Comparison of ENCODE assay signal across 15 cellular contexts in the genomic region with DNA sequence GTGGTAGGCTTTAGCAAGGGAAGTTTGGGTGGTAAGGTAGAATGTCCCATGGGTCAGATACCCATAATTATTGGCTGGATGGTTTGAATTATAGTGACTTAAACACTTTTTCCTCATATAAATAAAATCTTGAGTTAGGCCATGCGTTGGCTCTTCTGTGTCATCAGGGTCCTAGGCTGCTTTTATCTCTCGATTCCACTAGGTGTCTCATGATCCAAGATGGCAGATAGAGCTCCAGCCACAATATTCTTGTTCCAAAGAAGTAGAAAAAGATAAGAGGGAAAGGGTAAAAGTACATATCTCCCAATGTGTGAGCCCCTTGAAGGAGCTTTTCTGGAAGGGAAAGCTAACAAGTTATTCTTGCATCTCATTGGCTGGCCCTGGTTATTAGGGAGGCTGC.
"Had no signal": no experiment of that assay in that cellular context is flagged by ENCODE, and none has a peak within 500 bp of the region (broad histone marks: within the 10 kb centered on the region; RNA-seq: fewer than 3 reads in every experiment).

No MANE protein-coding gene starts in this region.

- H3K27me3 Mint-ChIP-seq: activated naive CD8-positive, alpha-beta T cell treated with anti-CD3 and anti-CD28 coated beads, Interleukin-2, amount 50 U/mL, for 24 hours; effector memory CD8-positive, alpha-beta T cell; stimulated activated naive CD8-positive, alpha-beta T cell treated with anti-CD3 and anti-CD28 coated beads, Interleukin-15, amount 100 ng/mL, for 72 hours had no signal

- H3K36me3 ChIP-seq: neural progenitor cell, pancreas, sigmoid colon had no signal

- H3K4me2 ChIP-seq: neural progenitor cell had no signal

- H3K4me1 ChIP-seq: neural progenitor cell had no signal

- H2AFZ ChIP-seq: neural progenitor cell had no signal

- ATAC-seq: activated naive CD8-positive, alpha-beta T cell treated with anti-CD3 and anti-CD28 coated beads, Interleukin-2, amount 50 U/mL, for 24 hours; effector memory CD8-positive, alpha-beta T cell; left colon; pancreas; stimulated activated naive CD8-positive, alpha-beta T cell treated with anti-CD3 and anti-CD28 coated beads, Interleukin-15, amount 100 ng/mL, for 72 hours had no signal

- H3K4me3 ChIP-seq: neural progenitor cell, pancreas, sigmoid colon, spleen, upper lobe of left lung had no signal

- DNase-seq: activated CD4-positive, CD25-positive, alpha-beta regulatory T cell treated with anti-CD3 and anti-CD28 coated beads, Interleukin-2, amount 50 U/mL, for 72 hours; activated naive CD8-positive, alpha-beta T cell treated with anti-CD3 and anti-CD28 coated beads, Interleukin-2, amount 50 U/mL, for 24 hours; aorta; dermis blood vessel endothelial cell; effector memory CD8-positive, alpha-beta T cell; erythroblast; left colon; pancreas; sigmoid colon; spleen; stimulated activated naive CD8-positive, alpha-beta T cell treated with anti-CD3 and anti-CD28 coated beads, Interleukin-15, amount 100 ng/mL, for 72 hours; upper lobe of left lung had no signal

- H3K27ac ChIP-seq: neural progenitor cell, pancreas, spleen had no signal

- H3K4me1 Mint-ChIP-seq: stimulated activated naive CD8-positive, alpha-beta T cell treated with anti-CD3 and anti-CD28 coated beads, Interleukin-15, amount 100 ng/mL, for 72 hours had no signal

- H3K4me3 Mint-ChIP-seq: activated naive CD4-positive, alpha-beta T cell treated with anti-CD3 and anti-CD28 coated beads for 36 hours; activated naive CD8-positive, alpha-beta T cell treated with anti-CD3 and anti-CD28 coated beads, Interleukin-2, amount 50 U/mL, for 24 hours; activated T-helper 1 cell treated with anti-CD3 and anti-CD28 coated beads, Interleukin-12 subunit alpha, Interleukin-12 subunit beta, Interleukin-2, Interleukin-4 antibody, amounts not matched to agents 30 ng/mL and 10 ng/mL and 1 ng/mL, durations not matched to agents 14 hours and 24 hours and 36 hours; effector memory CD8-positive, alpha-beta T cell; neural progenitor cell; stimulated activated naive CD8-positive, alpha-beta T cell treated with anti-CD3 and anti-CD28 coated beads, Interleukin-15, amount 100 ng/mL, for 72 hours had no signal

- H3K9me3 ChIP-seq: pancreas had no signal

- H3K27ac Mint-ChIP-seq: activated naive CD4-positive, alpha-beta T cell treated with anti-CD3 and anti-CD28 coated beads for 36 hours; activated naive CD8-positive, alpha-beta T cell treated with anti-CD3 and anti-CD28 coated beads, Interleukin-2, amount 50 U/mL, for 24 hours; activated T-helper 1 cell treated with anti-CD3 and anti-CD28 coated beads, Interleukin-12 subunit alpha, Interleukin-12 subunit beta, Interleukin-2, Interleukin-4 antibody, amounts not matched to agents 30 ng/mL and 10 ng/mL and 1 ng/mL, durations not matched to agents 14 hours and 24 hours and 36 hours; effector memory CD8-positive, alpha-beta T cell; neural progenitor cell; stimulated activated naive CD8-positive, alpha-beta T cell treated with anti-CD3 and anti-CD28 coated beads, Interleukin-15, amount 100 ng/mL, for 72 hours had no signal

- H3K27me3 ChIP-seq: neural progenitor cell, pancreas, sigmoid colon, spleen, upper lobe of left lung had no signal
